In genomic region chr3:190695994-190696393, GRCh38 we compare ENCODE assay signal across 14 cellular contexts.
"Had no signal": no experiment of that assay in that cellular context is flagged by ENCODE, and none has a peak within 500 bp of the region (broad histone marks: within the 10 kb centered on the region; RNA-seq: fewer than 3 reads in every experiment).

No MANE protein-coding gene starts in this region.

- H3K4me1 ChIP-seq: esophagus muscularis mucosa, gastrocnemius medialis had no signal

- H3K9me3 ChIP-seq: esophagus muscularis mucosa, gastrocnemius medialis, heart right ventricle, left ventricle myocardium inferior, pancreas had no signal

- H3K36me3 ChIP-seq: esophagus muscularis mucosa, gastrocnemius medialis, heart right ventricle, left ventricle myocardium inferior, pancreas had no signal

- H3K27ac ChIP-seq: esophagus muscularis mucosa, gastrocnemius medialis, heart right ventricle, left ventricle myocardium inferior, pancreas had no signal

- H3K27me3 ChIP-seq: esophagus muscularis mucosa, gastrocnemius medialis, heart right ventricle, pancreas had no signal

- DNase-seq: effector memory CD4-positive, alpha-beta T cell; gastrocnemius medialis; heart right ventricle; hypothalamus; left ventricle myocardium inferior; mesendoderm; naive B cell; pancreas; right cardiac atrium; stimulated activated CD4-positive, alpha-beta T cell treated with anti-CD3 and anti-CD28 coated beads, Interleukin-2, amount 100 ng/mL, for 48 hours; stimulated activated naive CD4-positive, alpha-beta T cell treated with Interleukin-2 at 50 U/mL for 16 hours had no signal

- H3K4me3 ChIP-seq: esophagus muscularis mucosa, gastrocnemius medialis, heart right ventricle, lung, pancreas, smooth muscle cell had no signal

- ATAC-seq: gastrocnemius medialis, heart right ventricle, pancreas, right cardiac atrium had no signal
